Comparison of ENCODE assay signal across 18 cellular contexts in genomic region chr16:11290102-11290893, GRCh38. TPM values are rescaled to one million over a fixed set of nuclear protein-coding genes. Genes with fewer than 3 reads are reported as not detected.
A peak's percentile ranks its signal among the peaks of the same experiment; 100 is the strongest.
DNase-seq lines count a peak whose midpoint lies in the region; ATAC-seq, FAIRE-seq and TF ChIP-seq lines count a peak whose summit lies in the region.
"Had no signal": no experiment of that assay in that cellular context is flagged by ENCODE, and none has a peak within 500 bp of the region (broad histone marks: within the 10 kb centered on the region; RNA-seq: fewer than 3 reads in every experiment).

No MANE protein-coding gene starts in this region.

- TF ChIP-seq POLR2A in HepG2 (IDR thresholded peaks at IDR 0.05; ENCODE audit: insufficient read depth in 1 of 2, low read depth in 2 of 2, low read length in 2 of 2), result no peak
- TF ChIP-seq POLR2A in right lobe of liver (IDR thresholded peaks at IDR 0.05), result no peak
- TF ChIP-seq POLR2A in thyroid gland (IDR thresholded peaks at IDR 0.05), result no peak

- no peaks in the 10 kb centered on the region for H3K36me3 Mint-ChIP-seq in neural progenitor cell
- H3K36me3 Mint-ChIP-seq: CD4-positive, CD25-positive, alpha-beta regulatory T cell had no signal

- POLR2A ChIA-PET in HepG2 (lab: Yijun Ruan, JAX), result interaction anchor here (2.2 kb wide), 1 partner anchor 35 kb away, joined by 11 read pairs; the partner anchor contains the start of gene SOCS1

- FAIRE-seq in HepG2 (lab: Jason Lieb, UNC), result no peak
- FAIRE-seq: HTR-8/SVneo had no signal

- H3K27ac ChIP-seq in HepG2 (ENCODE audit: extremely low read length, insufficient read depth, low read length) (no peak overlapping the region), right lobe of liver (no peak overlapping the region), left lung (no peak overlapping the region), neural progenitor cell (no peak overlapping the region), thyroid gland (peak overlapping the region in 2 of 3 donors; percentile 24 to 57), hepatocyte (no peak overlapping the region)
- H3K27ac ChIP-seq: BLaER1 treated with 17β-estradiol and CSF1 and Interleukin-3, amounts not matched to agents 10 nM and 100 nM; GM23248 had no signal

- H3K9me2 ChIP-seq in hepatocyte (replicated peaks; ENCODE audit: insufficient read depth), result no peaks in the 10 kb centered on the region

- DNase-seq in HepG2 (ENCODE audit: low spot score) (no peak), right lobe of liver (no peak), left lung (no peak), neural progenitor cell (ENCODE audit: low spot score) (no peak), thyroid gland (peak; percentile 32 to 55), hepatocyte (ENCODE audit: low spot score) (no peak), NCI-H446 treated with DMSO at 0.1 percent for 48 hours (lab: John Stamatoyannopoulos, UW) (no peak)
- DNase-seq: 8988T; AML-193; Calu3; CD4-positive, CD25-positive, alpha-beta regulatory T cell; DMS 273 treated with DMSO at 0.1 percent for 48 hours; GM23248; H9 had no signal

- peaks cover 10% of the 10 kb centered on the region for H3K27me3 Mint-ChIP-seq in neural progenitor cell (ENCODE audit: insufficient read depth, low read depth)

- H3K9me3 Mint-ChIP-seq in neural progenitor cell, result peaks cover 6% of the 10 kb centered on the region
- H3K9me3 Mint-ChIP-seq: CD4-positive, CD25-positive, alpha-beta regulatory T cell; H9 had no signal

- in situ Hi-C loops in HepG2 (cut with HindIII; ENCODE audit: extremely low pct_ligation_motif_present, low pct_unique_long_range_greater_than_20kb), result no loop called here

- TF ChIP-seq EP300 in HepG2 (IDR thresholded peaks at IDR 0.05; ENCODE audit: low read depth in 2 of 2, low read length in 2 of 2), result no peak
- TF ChIP-seq EP300 in HepG2 (CRISPR knock-in tag; IDR thresholded peaks at IDR 0.05; ENCODE audit: borderline replicate concordance), result no peak

- no peak for TF ChIP-seq RAD21 in HepG2 (CRISPR knock-in tag; IDR thresholded peaks at IDR 0.05)

- H3K4me3 Mint-ChIP-seq in neural progenitor cell, result no peak overlapping the region
- H3K4me3 Mint-ChIP-seq: CD4-positive, CD25-positive, alpha-beta regulatory T cell; H9 had no signal

- H3K4me3 ChIP-seq in HepG2 (replicated peaks in 1 of 3; ENCODE audit: insufficient read depth in 1 of 3, low read depth in 2 of 3, low read length in 3 of 3), result no peak overlapping the region
- H3K4me3 ChIP-seq in right lobe of liver, result no peak overlapping the region
- H3K4me3 ChIP-seq in left lung, result no peak overlapping the region
- H3K4me3 ChIP-seq in neural progenitor cell, result no peak overlapping the region
- H3K4me3 ChIP-seq in thyroid gland (replicated peaks in 1 of 3), result no peak overlapping the region
- H3K4me3 ChIP-seq in hepatocyte, result no peak overlapping the region
- H3K4me3 ChIP-seq: BLaER1 treated with 17β-estradiol and CSF1 and Interleukin-3, amounts not matched to agents 10 nM and 100 nM; GM23248 had no signal

- H3K9me3 ChIP-seq in HepG2 (ENCODE audit: low read length) (no peaks in the 10 kb centered on the region), right lobe of liver (no peaks in the 10 kb centered on the region), left lung (no peaks in the 10 kb centered on the region), neural progenitor cell (ENCODE audit: low read depth) (no peaks in the 10 kb centered on the region), thyroid gland (no peaks in the 10 kb centered on the region), hepatocyte (ENCODE audit: low read depth) (no peaks in the 10 kb centered on the region)
- H3K9me3 ChIP-seq: BLaER1 treated with 17β-estradiol and CSF1 and Interleukin-3, amounts not matched to agents 10 nM and 100 nM had no signal

- H4K20me1 ChIP-seq in HepG2 (ENCODE audit: insufficient read depth, low read length) (no peaks in the 10 kb centered on the region), neural progenitor cell (ENCODE audit: low read depth) (no peaks in the 10 kb centered on the region), hepatocyte (ENCODE audit: insufficient read depth, poor library complexity, severe bottlenecking) (no peaks in the 10 kb centered on the region)
- H4K20me1 ChIP-seq: BLaER1 treated with 17β-estradiol and CSF1 and Interleukin-3, amounts not matched to agents 10 nM and 100 nM had no signal

- H3K4me1 Mint-ChIP-seq in neural progenitor cell, result peaks cover 33% of the 10 kb centered on the region
- H3K4me1 Mint-ChIP-seq: CD4-positive, CD25-positive, alpha-beta regulatory T cell had no signal

- WGBS in HepG2 (ENCODE audit: low lambda C conversion rate), result 80% methylated on average over 8 of the region's 8 CpGs
- WGBS in right lobe of liver (ENCODE audit: insufficient coverage, low coverage, low lambda C conversion rate, missing lambda C conversion rate), result 89% methylated on average over 6 of the region's 8 CpGs
- WGBS in thyroid gland, 2 donors, result 86 to 89% methylated on average over 8 of the region's 8 CpGs
- 95% methylated on average over 8 of the region's 8 CpGs for WGBS in hepatocyte (ENCODE audit: low lambda C conversion rate, missing lambda C conversion rate)

- ATAC-seq in HepG2 (no peak), right lobe of liver (no peak), left lung (peak; percentile 77), HG02798 (IDR thresholded peaks at IDR 0.05; ENCODE audit: poor library complexity, unreplicated experiment) (no peak)

- H3K4me2 ChIP-seq in HepG2 (ENCODE audit: low read depth, low read length), result peak overlapping the region; percentile 6; the same call in 1 of the 2 replicates
- no peak overlapping the region for H3K4me2 ChIP-seq in neural progenitor cell
- no peak overlapping the region for H3K4me2 ChIP-seq in hepatocyte
- H3K4me2 ChIP-seq: BLaER1 treated with 17β-estradiol and CSF1 and Interleukin-3, amounts not matched to agents 10 nM and 100 nM had no signal

- H3K4me1 ChIP-seq in HepG2 (ENCODE audit: insufficient read depth, low read length) (peaks cover 90% of the 10 kb centered on the region), right lobe of liver (no peaks in the 10 kb centered on the region), left lung (no peaks in the 10 kb centered on the region), neural progenitor cell (peaks cover 3% of the 10 kb centered on the region), thyroid gland (peaks cover 0 to 18% of the 10 kb centered on the region in 2 donors), hepatocyte (ENCODE audit: insufficient read depth) (peaks cover 2% of the 10 kb centered on the region)

- H3K27me3 ChIP-seq in HepG2 (ENCODE audit: control insufficient read depth in 1 of 2, insufficient read depth in 2 of 2, low read length in 2 of 2) (no peaks in the 10 kb centered on the region), right lobe of liver (no peaks in the 10 kb centered on the region), left lung (no peaks in the 10 kb centered on the region), neural progenitor cell (no peaks in the 10 kb centered on the region), thyroid gland (no peaks in the 10 kb centered on the region), hepatocyte (no peaks in the 10 kb centered on the region)
- H3K27me3 ChIP-seq: BLaER1 treated with 17β-estradiol and CSF1 and Interleukin-3, amounts not matched to agents 10 nM and 100 nM had no signal

- no TSS peak for BruUV-seq in HepG2 (replicated peaks; lab: Mats Ljungman, UMichigan)

- CTCF ChIA-PET in HepG2 (lab: Yijun Ruan, JAX; ENCODE audit: low intra/inter-chr PET ratio, low total read pairs), result no interaction called here

- H2AFZ ChIP-seq in HepG2 (ENCODE audit: low read length) (no peak overlapping the region), neural progenitor cell (replicated peaks) (no peak overlapping the region), hepatocyte (no peak overlapping the region)
- H2AFZ ChIP-seq: GM23248 had no signal

- TF ChIP-seq CTCF in HepG2 (CRISPR knock-in tag; IDR thresholded peaks at IDR 0.05) (no peak), right lobe of liver (IDR thresholded peaks at IDR 0.05) (no peak), left lung (IDR thresholded peaks at IDR 0.05) (no peak), neural progenitor cell (IDR thresholded peaks at IDR 0.05) (no peak), thyroid gland (IDR thresholded peaks at IDR 0.05) (no peak), hepatocyte (IDR thresholded peaks at IDR 0.05; ENCODE audit: poor library complexity) (no peak)

- H3K9ac ChIP-seq in HepG2 (ENCODE audit: insufficient read depth, low read depth, low read length) (no peak overlapping the region), neural progenitor cell (no peak overlapping the region)
- H3K9ac ChIP-seq: BLaER1 treated with 17β-estradiol and CSF1 and Interleukin-3, amounts not matched to agents 10 nM and 100 nM; GM23248 had no signal

- H3K79me2 ChIP-seq in HepG2 (ENCODE audit: insufficient read depth, low read length) (no peaks in the 10 kb centered on the region), neural progenitor cell (ENCODE audit: low read depth) (no peaks in the 10 kb centered on the region), hepatocyte (no peaks in the 10 kb centered on the region)

- H3K27ac Mint-ChIP-seq in neural progenitor cell, result peak overlapping the region; percentile 66
- H3K27ac Mint-ChIP-seq: CD4-positive, CD25-positive, alpha-beta regulatory T cell had no signal

- peaks cover 6% of the 10 kb centered on the region for H3F3A ChIP-seq in neural progenitor cell (ENCODE audit: low read depth)

- H3K36me3 ChIP-seq in HepG2 (replicated peaks in 1 of 2; ENCODE audit: control insufficient read depth in 1 of 2, insufficient read depth in 2 of 2, low read length in 2 of 2) (no peaks in the 10 kb centered on the region), right lobe of liver (no peaks in the 10 kb centered on the region), left lung (no peaks in the 10 kb centered on the region), neural progenitor cell (no peaks in the 10 kb centered on the region), thyroid gland (no peaks in the 10 kb centered on the region), hepatocyte (replicated peaks; ENCODE audit: insufficient read depth, low read depth) (no peaks in the 10 kb centered on the region)
- H3K36me3 ChIP-seq: BLaER1 treated with 17β-estradiol and CSF1 and Interleukin-3, amounts not matched to agents 10 nM and 100 nM had no signal

- intact Hi-C loops in HepG2 (cut with micrococcal nuclease; ENCODE audit: unreplicated experiment) (no loop called here), right lobe of liver (cut with DNase I) (no loop called here), left lung (cut with DNase I) (no loop called here), thyroid gland (cut with DNase I) (no loop called here)

RNA-seq across cellular contexts. Expression of gene PRM1, which starts 9.2 kb away (rescaled TPM):
- not detected in 2 replicates for total RNA-seq in HepG2 (2016; rRNA removed; fragmentation: Illumina TruSeq; extraction: Trizol)
- total RNA-seq in HepG2 (2016; cell fraction: cytosol; rRNA removed; fragmentation: Illumina TruSeq; extraction: Trizol; ENCODE audit: low read depth), result not detected in 2 replicates
- total RNA-seq in HepG2 (2016; cell fraction: insoluble cytoplasmic fraction; rRNA removed; fragmentation: Illumina TruSeq; extraction: Trizol), result not detected in 2 replicates
- total RNA-seq in HepG2 (2016; cell fraction: membrane; rRNA removed; fragmentation: Illumina TruSeq; extraction: Trizol), result not detected in 2 replicates
- not detected in 2 replicates for total RNA-seq in HepG2 (2016; cell fraction: nucleus; rRNA removed; fragmentation: Illumina TruSeq; extraction: Trizol)
- not detected in 2 replicates for polyA plus RNA-seq in HepG2 (2011; rRNA removed)
- polyA plus RNA-seq in HepG2 (2011; cell fraction: cytosol; rRNA removed), result 0.44 TPM in 1 of 2 replicates, not detected in the other
- polyA plus RNA-seq in HepG2 (2011; cell fraction: nucleus; rRNA removed), result not detected in 2 replicates
- not detected in 2 replicates for polyA plus RNA-seq in HepG2 (2012)
- polyA plus RNA-seq in HepG2 (2016; cell fraction: cytosol; fragmentation: Illumina TruSeq; extraction: Trizol; ENCODE audit: low read depth), result not detected in 2 replicates
- not detected in 2 replicates for polyA plus RNA-seq in HepG2 (2016; cell fraction: insoluble cytoplasmic fraction; fragmentation: Illumina TruSeq; extraction: Trizol; ENCODE audit: low read depth)
- polyA plus RNA-seq in HepG2 (2016; cell fraction: membrane; fragmentation: Illumina TruSeq; extraction: Trizol; ENCODE audit: low read depth), result not detected in 2 replicates
- polyA plus RNA-seq in HepG2 (2016; cell fraction: nucleus; fragmentation: Illumina TruSeq; extraction: Trizol; ENCODE audit: insufficient read depth, low read depth), result not detected in 2 replicates
- not detected in 2 replicates for polyA minus RNA-seq in HepG2 (2011; rRNA and poly(A)+ RNA removed; ENCODE audit: low replicate concordance)
- polyA minus RNA-seq in HepG2 (2011; cell fraction: cytosol; rRNA and poly(A)+ RNA removed), result not detected in 2 replicates
- not detected in 2 replicates for polyA minus RNA-seq in HepG2 (2011; cell fraction: nucleus; rRNA and poly(A)+ RNA removed)
- total RNA-seq in right lobe of liver, result not detected
- total RNA-seq in left lung, result not detected
- total RNA-seq in neural progenitor cell (ENCODE audit: low replicate concordance), result not detected in 2 replicates
- 100 to 1,000 TPM in 1 of 4 donors, 10 to 100 TPM in 1, not detected in 2; 13.7 to 335 TPM for total RNA-seq in thyroid gland
- not detected in 2 replicates for total RNA-seq in hepatocyte
- not detected in 2 replicates for polyA plus RNA-seq in hepatocyte
- total RNA-seq: Calu3; CD4-positive, CD25-positive, alpha-beta regulatory T cell; Daoy; GM23248; H9 had no signal
- polyA plus RNA-seq: CD4-positive, CD25-positive, alpha-beta regulatory T cell; GM23248 had no signal

RNA-seq across cellular contexts. Expression of gene PRM2, which starts 14.0 kb away (rescaled TPM):
- total RNA-seq in HepG2 (2016; rRNA removed; fragmentation: Illumina TruSeq; extraction: Trizol), result not detected in 2 replicates
- 0.61 TPM in 1 of 2 replicates, not detected in the other for total RNA-seq in HepG2 (2016; cell fraction: cytosol; rRNA removed; fragmentation: Illumina TruSeq; extraction: Trizol; ENCODE audit: low read depth)
- not detected in 2 replicates for total RNA-seq in HepG2 (2016; cell fraction: insoluble cytoplasmic fraction; rRNA removed; fragmentation: Illumina TruSeq; extraction: Trizol)
- total RNA-seq in HepG2 (2016; cell fraction: membrane; rRNA removed; fragmentation: Illumina TruSeq; extraction: Trizol), result 0.28 and 0.52 TPM in 2 replicates
- total RNA-seq in HepG2 (2016; cell fraction: nucleus; rRNA removed; fragmentation: Illumina TruSeq; extraction: Trizol), result not detected in 2 replicates
- 0.54 TPM in 1 of 2 replicates, not detected in the other for polyA plus RNA-seq in HepG2 (2011; rRNA removed)
- polyA plus RNA-seq in HepG2 (2011; cell fraction: cytosol; rRNA removed), result 0.19 and 0.26 TPM in 2 replicates
- not detected in 2 replicates for polyA plus RNA-seq in HepG2 (2011; cell fraction: nucleus; rRNA removed)
- not detected in 2 replicates for polyA plus RNA-seq in HepG2 (2012)
- 1.6 and 2.0 TPM in 2 replicates for polyA plus RNA-seq in HepG2 (2016; cell fraction: cytosol; fragmentation: Illumina TruSeq; extraction: Trizol; ENCODE audit: low read depth)
- polyA plus RNA-seq in HepG2 (2016; cell fraction: insoluble cytoplasmic fraction; fragmentation: Illumina TruSeq; extraction: Trizol; ENCODE audit: low read depth), result 0.56 TPM in 1 of 2 replicates, not detected in the other
- polyA plus RNA-seq in HepG2 (2016; cell fraction: membrane; fragmentation: Illumina TruSeq; extraction: Trizol; ENCODE audit: low read depth), result 0.55 and 0.73 TPM in 2 replicates
- not detected in 2 replicates for polyA plus RNA-seq in HepG2 (2016; cell fraction: nucleus; fragmentation: Illumina TruSeq; extraction: Trizol; ENCODE audit: insufficient read depth, low read depth)
- not detected in 2 replicates for polyA minus RNA-seq in HepG2 (2011; rRNA and poly(A)+ RNA removed; ENCODE audit: low replicate concordance)
- polyA minus RNA-seq in HepG2 (2011; cell fraction: cytosol; rRNA and poly(A)+ RNA removed), result not detected in 2 replicates
- polyA minus RNA-seq in HepG2 (2011; cell fraction: nucleus; rRNA and poly(A)+ RNA removed), result not detected in 2 replicates
- not detected for total RNA-seq in right lobe of liver
- not detected for total RNA-seq in left lung
- not detected in 2 replicates for total RNA-seq in neural progenitor cell (ENCODE audit: low replicate concordance)
- total RNA-seq in thyroid gland, result 10 to 100 TPM in 1 of 4 donors, 1 to 10 TPM in 1, not detected in 2; 8.2 to 64.4 TPM
- total RNA-seq in hepatocyte, result not detected in 2 replicates
- not detected in 2 replicates for polyA plus RNA-seq in hepatocyte
- total RNA-seq: Calu3; CD4-positive, CD25-positive, alpha-beta regulatory T cell; Daoy; GM23248; H9 had no signal
- polyA plus RNA-seq: CD4-positive, CD25-positive, alpha-beta regulatory T cell; GM23248 had no signal

RNA-seq across cellular contexts. Expression of gene PRM3, which starts 16.9 kb away (rescaled TPM):
- total RNA-seq in HepG2 (2016; rRNA removed; fragmentation: Illumina TruSeq; extraction: Trizol) (not detected in 2 replicates), right lobe of liver (not detected), left lung (not detected), neural progenitor cell (ENCODE audit: low replicate concordance) (not detected in 2 replicates), thyroid gland (not detected), hepatocyte (not detected in 2 replicates)
- not detected in 2 replicates for total RNA-seq in HepG2 (2016; cell fraction: cytosol; rRNA removed; fragmentation: Illumina TruSeq; extraction: Trizol; ENCODE audit: low read depth)
- not detected in 2 replicates for total RNA-seq in HepG2 (2016; cell fraction: insoluble cytoplasmic fraction; rRNA removed; fragmentation: Illumina TruSeq; extraction: Trizol)
- total RNA-seq in HepG2 (2016; cell fraction: membrane; rRNA removed; fragmentation: Illumina TruSeq; extraction: Trizol), result not detected in 2 replicates
- not detected in 2 replicates for total RNA-seq in HepG2 (2016; cell fraction: nucleus; rRNA removed; fragmentation: Illumina TruSeq; extraction: Trizol)
- polyA plus RNA-seq in HepG2 (2011; rRNA removed) (not detected in 2 replicates), hepatocyte (not detected in 2 replicates)
- not detected in 2 replicates for polyA plus RNA-seq in HepG2 (2011; cell fraction: cytosol; rRNA removed)
- not detected in 2 replicates for polyA plus RNA-seq in HepG2 (2011; cell fraction: nucleus; rRNA removed)
- not detected in 2 replicates for polyA plus RNA-seq in HepG2 (2012)
- polyA plus RNA-seq in HepG2 (2016; cell fraction: cytosol; fragmentation: Illumina TruSeq; extraction: Trizol; ENCODE audit: low read depth), result not detected in 2 replicates
- not detected in 2 replicates for polyA plus RNA-seq in HepG2 (2016; cell fraction: insoluble cytoplasmic fraction; fragmentation: Illumina TruSeq; extraction: Trizol; ENCODE audit: low read depth)
- not detected in 2 replicates for polyA plus RNA-seq in HepG2 (2016; cell fraction: membrane; fragmentation: Illumina TruSeq; extraction: Trizol; ENCODE audit: low read depth)
- polyA plus RNA-seq in HepG2 (2016; cell fraction: nucleus; fragmentation: Illumina TruSeq; extraction: Trizol; ENCODE audit: insufficient read depth, low read depth), result not detected in 2 replicates
- not detected in 2 replicates for polyA minus RNA-seq in HepG2 (2011; rRNA and poly(A)+ RNA removed; ENCODE audit: low replicate concordance)
- polyA minus RNA-seq in HepG2 (2011; cell fraction: cytosol; rRNA and poly(A)+ RNA removed), result not detected in 2 replicates
- 2.8 TPM in 1 of 2 replicates, not detected in the other for polyA minus RNA-seq in HepG2 (2011; cell fraction: nucleus; rRNA and poly(A)+ RNA removed)
- total RNA-seq: Calu3; CD4-positive, CD25-positive, alpha-beta regulatory T cell; Daoy; GM23248; H9 had no signal
- polyA plus RNA-seq: CD4-positive, CD25-positive, alpha-beta regulatory T cell; GM23248 had no signal

RNA-seq across cellular contexts. Expression of gene TNP2, which starts 21.2 kb away (rescaled TPM):
- not detected in 2 replicates for total RNA-seq in HepG2 (2016; rRNA removed; fragmentation: Illumina TruSeq; extraction: Trizol)
- not detected in 2 replicates for total RNA-seq in HepG2 (2016; cell fraction: cytosol; rRNA removed; fragmentation: Illumina TruSeq; extraction: Trizol; ENCODE audit: low read depth)
- not detected in 2 replicates for total RNA-seq in HepG2 (2016; cell fraction: insoluble cytoplasmic fraction; rRNA removed; fragmentation: Illumina TruSeq; extraction: Trizol)
- total RNA-seq in HepG2 (2016; cell fraction: membrane; rRNA removed; fragmentation: Illumina TruSeq; extraction: Trizol), result not detected in 2 replicates
- not detected in 2 replicates for total RNA-seq in HepG2 (2016; cell fraction: nucleus; rRNA removed; fragmentation: Illumina TruSeq; extraction: Trizol)
- polyA plus RNA-seq in HepG2 (2011; rRNA removed), result not detected in 2 replicates
- polyA plus RNA-seq in HepG2 (2011; cell fraction: cytosol; rRNA removed), result not detected in 2 replicates
- not detected in 2 replicates for polyA plus RNA-seq in HepG2 (2011; cell fraction: nucleus; rRNA removed)
- not detected in 2 replicates for polyA plus RNA-seq in HepG2 (2012)
- not detected in 2 replicates for polyA plus RNA-seq in HepG2 (2016; cell fraction: cytosol; fragmentation: Illumina TruSeq; extraction: Trizol; ENCODE audit: low read depth)
- not detected in 2 replicates for polyA plus RNA-seq in HepG2 (2016; cell fraction: insoluble cytoplasmic fraction; fragmentation: Illumina TruSeq; extraction: Trizol; ENCODE audit: low read depth)
- not detected in 2 replicates for polyA plus RNA-seq in HepG2 (2016; cell fraction: membrane; fragmentation: Illumina TruSeq; extraction: Trizol; ENCODE audit: low read depth)
- not detected in 2 replicates for polyA plus RNA-seq in HepG2 (2016; cell fraction: nucleus; fragmentation: Illumina TruSeq; extraction: Trizol; ENCODE audit: insufficient read depth, low read depth)
- not detected in 2 replicates for polyA minus RNA-seq in HepG2 (2011; rRNA and poly(A)+ RNA removed; ENCODE audit: low replicate concordance)
- polyA minus RNA-seq in HepG2 (2011; cell fraction: cytosol; rRNA and poly(A)+ RNA removed), result not detected in 2 replicates
- not detected in 2 replicates for polyA minus RNA-seq in HepG2 (2011; cell fraction: nucleus; rRNA and poly(A)+ RNA removed)
- total RNA-seq in right lobe of liver, result not detected
- not detected for total RNA-seq in left lung
- total RNA-seq in neural progenitor cell (ENCODE audit: low replicate concordance), result not detected in 2 replicates
- not detected for total RNA-seq in thyroid gland
- total RNA-seq in hepatocyte, result not detected in 2 replicates
- polyA plus RNA-seq in hepatocyte, result not detected in 2 replicates
- total RNA-seq: Calu3; CD4-positive, CD25-positive, alpha-beta regulatory T cell; Daoy; GM23248; H9 had no signal
- polyA plus RNA-seq: CD4-positive, CD25-positive, alpha-beta regulatory T cell; GM23248 had no signal

RNA-seq across cellular contexts. Expression of gene SOCS1, which starts 34.3 kb away (rescaled TPM):
- 3.3 and 5.3 TPM in 2 replicates for total RNA-seq in HepG2 (2016; rRNA removed; fragmentation: Illumina TruSeq; extraction: Trizol)
- total RNA-seq in HepG2 (2016; cell fraction: cytosol; rRNA removed; fragmentation: Illumina TruSeq; extraction: Trizol; ENCODE audit: low read depth), result 5.4 and 8.1 TPM in 2 replicates
- total RNA-seq in HepG2 (2016; cell fraction: insoluble cytoplasmic fraction; rRNA removed; fragmentation: Illumina TruSeq; extraction: Trizol), result 2.8 and 4.2 TPM in 2 replicates
- total RNA-seq in HepG2 (2016; cell fraction: membrane; rRNA removed; fragmentation: Illumina TruSeq; extraction: Trizol), result 9.1 and 10.9 TPM in 2 replicates
- total RNA-seq in HepG2 (2016; cell fraction: nucleus; rRNA removed; fragmentation: Illumina TruSeq; extraction: Trizol), result 5.6 and 5.7 TPM in 2 replicates
- 6.3 and 9.4 TPM in 2 replicates for polyA plus RNA-seq in HepG2 (2011; rRNA removed)
- polyA plus RNA-seq in HepG2 (2011; cell fraction: cytosol; rRNA removed), result 5.3 and 8.4 TPM in 2 replicates
- polyA plus RNA-seq in HepG2 (2011; cell fraction: nucleus; rRNA removed), result 30.3 and 31.6 TPM in 2 replicates
- 6.5 and 7.4 TPM in 2 replicates for polyA plus RNA-seq in HepG2 (2012)
- polyA plus RNA-seq in HepG2 (2016; cell fraction: cytosol; fragmentation: Illumina TruSeq; extraction: Trizol; ENCODE audit: low read depth), result 5.5 and 7.8 TPM in 2 replicates
- 5.2 and 6.3 TPM in 2 replicates for polyA plus RNA-seq in HepG2 (2016; cell fraction: insoluble cytoplasmic fraction; fragmentation: Illumina TruSeq; extraction: Trizol; ENCODE audit: low read depth)
- 7.1 and 9.9 TPM in 2 replicates for polyA plus RNA-seq in HepG2 (2016; cell fraction: membrane; fragmentation: Illumina TruSeq; extraction: Trizol; ENCODE audit: low read depth)
- 8.1 and 8.6 TPM in 2 replicates for polyA plus RNA-seq in HepG2 (2016; cell fraction: nucleus; fragmentation: Illumina TruSeq; extraction: Trizol; ENCODE audit: insufficient read depth, low read depth)
- 3.9 and 31.0 TPM in 2 replicates for polyA minus RNA-seq in HepG2 (2011; rRNA and poly(A)+ RNA removed; ENCODE audit: low replicate concordance)
- 12.0 and 14.0 TPM in 2 replicates for polyA minus RNA-seq in HepG2 (2011; cell fraction: cytosol; rRNA and poly(A)+ RNA removed)
- polyA minus RNA-seq in HepG2 (2011; cell fraction: nucleus; rRNA and poly(A)+ RNA removed), result 44.8 and 46.1 TPM in 2 replicates
- 10 to 100 TPM in 3 of 6 experiments, 1 to 10 TPM in 2, under 1 TPM in 1; 0.88 to 26.6 (median 10.9) TPM for total RNA-seq in right lobe of liver
- 10 to 100 TPM; 11.8 to 21.4 TPM for total RNA-seq in left lung
- total RNA-seq in neural progenitor cell (ENCODE audit: low replicate concordance), result 1.6 and 7.3 TPM in 2 replicates
- 10 to 100 TPM in 1 of 4 donors, 1 to 10 TPM in 3; 2.4 to 11.3 (median 6.2) TPM for total RNA-seq in thyroid gland
- total RNA-seq in hepatocyte, result 9.0 and 13.1 TPM in 2 replicates
- 18.6 and 33.5 TPM in 2 replicates for polyA plus RNA-seq in hepatocyte

Comparison
In these comparisons a context has a peak if more than half of its experiments do, and no peak if none do; other contexts are left out.
1. DNase-seq: peak in thyroid gland (2 of 2); none in HepG2 (single experiment), right lobe of liver (0 of 3), left lung (0 of 2), neural progenitor cell (single experiment), hepatocyte (single experiment) and NCI-H446 treated with DMSO at 0.1 percent for 48 hours (single experiment).
2. H3K27ac ChIP-seq: peak in thyroid gland (2 of 3); none in HepG2 (single experiment), right lobe of liver (0 of 3), left lung (0 of 2), neural progenitor cell (single experiment) and hepatocyte (single experiment).